ENCODE assay signal across 26 cellular contexts in the genomic region with DNA sequence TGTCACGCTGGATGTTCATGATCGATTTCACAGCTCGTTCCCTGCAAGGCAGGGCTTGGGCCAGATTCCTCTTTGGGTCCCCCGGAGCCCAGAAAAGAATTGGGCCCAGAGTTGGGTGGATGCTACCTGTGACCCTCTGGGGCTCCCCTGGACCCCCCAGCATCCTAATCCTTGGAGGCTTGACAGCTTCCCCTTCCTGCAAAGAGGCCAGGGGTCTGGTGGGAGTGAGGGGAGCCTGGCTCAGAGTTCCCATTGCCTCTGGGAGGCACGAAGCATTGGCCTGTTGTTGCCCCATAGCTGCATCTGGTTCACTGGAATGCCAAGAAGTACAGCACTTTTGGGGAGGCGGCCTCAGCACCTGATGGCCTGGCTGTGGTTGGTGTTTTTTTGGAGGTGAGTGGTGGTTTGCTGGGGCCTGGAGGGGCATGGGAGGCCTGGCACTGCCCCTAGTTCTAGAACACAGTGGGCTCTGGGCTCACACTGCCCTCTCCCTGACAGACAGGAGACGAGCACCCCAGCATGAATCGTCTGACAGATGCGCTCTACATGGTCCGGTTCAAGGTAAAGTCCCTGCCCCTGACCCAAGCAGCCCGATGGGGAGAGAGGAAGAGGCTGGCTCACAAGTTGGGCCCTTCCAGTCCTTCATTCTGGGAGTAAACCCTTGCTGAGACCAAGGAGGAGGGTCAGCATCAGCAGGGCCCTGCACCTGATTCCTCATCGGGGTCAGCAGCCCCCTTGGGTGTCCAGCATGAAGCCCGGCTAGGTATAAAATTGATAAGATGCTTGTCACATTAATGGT. TPM values are rescaled to one million over a fixed set of nuclear protein-coding genes. Genes with fewer than 3 reads are reported as not detected.
"Had no signal": no experiment of that assay in that cellular context is flagged by ENCODE, and none has a peak within 500 bp of the region (broad histone marks: within the 10 kb centered on the region; RNA-seq: fewer than 3 reads in every experiment).

No MANE protein-coding gene starts in this region.

- ATAC-seq: heart left ventricle, left lobe of liver, sciatic nerve had no signal

- DNase-seq: colonic mucosa; dermis blood vessel endothelial cell; foreskin melanocyte; heart left ventricle; hippocampal formation; mammary epithelial cell; naive thymus-derived CD4-positive, alpha-beta T cell; nephron progenitor cell; stimulated activated CD4-positive, alpha-beta T cell treated with anti-CD3 and anti-CD28 coated beads, Interleukin-2, amount 100 ng/mL, for 24 hours; stimulated activated CD4-positive, alpha-beta T cell treated with anti-CD3 and anti-CD28 coated beads, Interleukin-4, amount 100 ng/mL, for 4 hours; stimulated activated naive CD4-positive, alpha-beta T cell; stomach; trophoblast cell had no signal

- H3K4me3 Mint-ChIP-seq: naive thymus-derived CD4-positive, alpha-beta T cell; nephron progenitor cell had no signal

- H3K9me3 Mint-ChIP-seq: naive thymus-derived CD4-positive, alpha-beta T cell; nephron progenitor cell had no signal

- H3K27ac ChIP-seq: colonic mucosa, heart left ventricle, neutrophil, stomach, thoracic aorta had no signal

- H3K27me3 ChIP-seq: colonic mucosa had no signal

- H3K27ac Mint-ChIP-seq: nephron progenitor cell had no signal

- FAIRE-seq: islet of Langerhans had no signal

- H3K36me3 Mint-ChIP-seq: naive thymus-derived CD4-positive, alpha-beta T cell had no signal

- H3K36me3 ChIP-seq: colonic mucosa, heart left ventricle, neutrophil, stomach, thoracic aorta had no signal

- H3K9me3 ChIP-seq: colonic mucosa, heart left ventricle, neutrophil, stomach, thoracic aorta had no signal

- H3K4me1 ChIP-seq: colonic mucosa, heart left ventricle, stomach had no signal

- H3K4me3 ChIP-seq: colonic mucosa, heart left ventricle, stomach, thoracic aorta had no signal

RNA-seq across cellular contexts. Expression of a gene that starts 7.2 kb away (rescaled TPM):
- total RNA-seq: dermis blood vessel endothelial cell; heart left ventricle; left lobe of liver; lower leg skin; mammary epithelial cell; mesenteric fat pad; mononuclear cell; naive thymus-derived CD4-positive, alpha-beta T cell; osteoblast; pulmonary artery endothelial cell; sciatic nerve; skeletal muscle tissue; thoracic aorta; urinary bladder had no signal
- polyA plus RNA-seq: heart left ventricle; mammary epithelial cell; naive thymus-derived CD4-positive, alpha-beta T cell; urinary bladder had no signal

RNA-seq across cellular contexts. Expression of a gene that starts 50.0 kb away (rescaled TPM):
- total RNA-seq: heart left ventricle, left lobe of liver, mesenteric fat pad, skeletal muscle tissue, stomach, thoracic aorta, urinary bladder had no signal
- polyA plus RNA-seq: esophagus; heart left ventricle; naive thymus-derived CD4-positive, alpha-beta T cell; stomach; urinary bladder had no signal
